12 cellular contexts compared by ENCODE assay signal in genomic region chr21:32310976-32311375, GRCh38. TPM values are rescaled to one million over a fixed set of nuclear protein-coding genes. Genes with fewer than 3 reads are reported as not detected.
"Had no signal": no experiment of that assay in that cellular context is flagged by ENCODE, and none has a peak within 500 bp of the region (broad histone marks: within the 10 kb centered on the region; RNA-seq: fewer than 3 reads in every experiment).

No MANE protein-coding gene starts in this region.

RNA-seq across cellular contexts. Expression of gene MRAP, which starts 12.3 kb away (rescaled TPM):
- total RNA-seq: activated CD4-positive, alpha-beta T cell treated with anti-CD3 and anti-CD28 coated beads, Interleukin-2, amount 10 ng/mL, durations not matched to agents 7 days and 5 days; activated CD8-positive, alpha-beta memory T cell treated with anti-CD3 and anti-CD28 coated beads for 36 hours; activated T-cell treated with anti-CD3 and anti-CD28 coated beads, Interleukin-2, amount 50 U/mL, for 72 hours; activated T-helper 17 cell treated with anti-CD3 and anti-CD28 coated beads, Interleukin-2, amount 50 U/mL, for 72 hours; IMR-90; K562; M059J; PC-3; Peyer's patch; SJSA1; T-helper 17 cell; WTC11 had no signal
